1 cellular context compared by ENCODE assay signal in the genomic region with DNA sequence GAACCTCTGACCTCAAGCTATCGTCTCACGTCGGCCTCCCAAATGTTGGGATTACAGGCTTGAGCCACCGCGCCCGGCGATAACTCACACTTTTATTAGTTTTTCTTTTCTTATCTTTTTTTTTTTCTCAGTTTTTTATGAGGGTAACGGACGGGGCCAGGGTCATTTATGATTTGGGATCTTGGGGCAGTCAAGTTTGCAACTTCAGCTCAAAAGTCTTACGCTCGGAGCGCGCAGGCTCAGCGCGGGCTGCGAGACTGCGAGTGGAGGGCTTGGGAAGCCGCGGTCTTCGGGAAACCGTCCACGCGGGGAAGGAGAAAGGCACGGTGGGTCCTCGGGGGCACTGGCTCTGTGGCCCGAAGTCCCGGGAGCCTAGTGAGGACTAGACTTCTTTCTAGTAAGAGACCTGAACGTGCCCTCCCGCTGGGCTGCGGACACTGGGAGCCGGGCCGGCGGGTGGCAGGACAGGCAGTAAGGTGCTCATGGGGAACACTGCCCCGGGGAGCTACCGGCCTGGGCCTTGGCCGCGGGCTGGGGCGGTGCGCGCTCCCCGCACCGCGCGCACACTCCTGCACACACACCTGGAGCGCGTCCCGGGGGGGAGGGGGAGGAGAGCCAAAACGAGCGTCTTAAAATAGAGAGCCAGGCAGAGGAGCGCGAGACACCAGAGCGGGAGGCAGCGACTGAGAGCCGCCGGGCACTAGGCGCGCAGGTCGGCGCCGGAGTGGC.
A peak's percentile ranks its signal among the peaks of the same experiment; 100 is the strongest.
TF ChIP-seq lines count a peak whose summit lies in the region.

No MANE protein-coding gene starts in this region.

TF ChIP-seq in HEK293, 187 proteins besides CTCF, POLR2A, EP300 and RAD21 (continued from another document and continues in another):
- TF ChIP-seq ZEB2 (tag by site-specific recombination; IDR thresholded peaks at IDR 0.05), result peak; percentile 81
- TF ChIP-seq ZXDB (tag by site-specific recombination; IDR thresholded peaks at IDR 0.05), result 0 out of 2 replicates have a peak, but pooled peaks have one; percentile 60
- TF ChIP-seq, protein P1, sequence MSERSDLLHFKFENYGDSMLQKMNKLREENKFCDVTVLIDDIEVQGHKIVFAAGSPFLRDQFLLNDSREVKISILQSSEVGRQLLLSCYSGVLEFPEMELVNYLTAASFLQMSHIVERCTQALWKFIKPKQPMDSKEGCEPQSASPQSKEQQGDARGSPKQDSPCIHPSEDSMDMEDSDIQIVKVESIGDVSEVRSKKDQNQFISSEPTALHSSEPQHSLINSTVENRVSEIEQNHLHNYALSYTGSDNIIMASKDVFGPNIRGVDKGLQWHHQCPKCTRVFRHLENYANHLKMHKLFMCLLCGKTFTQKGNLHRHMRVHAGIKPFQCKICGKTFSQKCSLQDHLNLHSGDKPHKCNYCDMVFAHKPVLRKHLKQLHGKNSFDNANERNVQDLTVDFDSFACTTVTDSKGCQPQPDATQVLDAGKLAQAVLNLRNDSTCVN (tag by site-specific recombination; optimal IDR thresholded peaks at IDR 0.05), result peak; percentile 89
- no peak for TF ChIP-seq KLF10 (tag by site-specific recombination; IDR thresholded peaks at IDR 0.05)
- 0 out of 2 replicates have a peak, but pooled peaks have one; percentile 57 for TF ChIP-seq ZFP37 (tag by site-specific recombination; IDR thresholded peaks at IDR 0.05)
- TF ChIP-seq ZNF560 (tag by site-specific recombination; IDR thresholded peaks at IDR 0.05; ENCODE audit: borderline replicate concordance), result no peak
- TF ChIP-seq ZNF354C (tag by site-specific recombination; IDR thresholded peaks at IDR 0.05; ENCODE audit: borderline replicate concordance, low read depth), result 0 out of 2 replicates have a peak, but pooled peaks have one; percentile 1
- TF ChIP-seq ZNF423 (tag by site-specific recombination; IDR thresholded peaks at IDR 0.05), result peak; percentile 79; the same call in 1 of the 2 replicates
- TF ChIP-seq ZNF529 (tag by site-specific recombination; IDR thresholded peaks at IDR 0.05; ENCODE audit: insufficient replicate concordance), result no peak
- TF ChIP-seq BCL11A (tag by site-specific recombination; IDR thresholded peaks at IDR 0.05; ENCODE audit: low read depth), result 0 out of 2 replicates have a peak, but pooled peaks have one; percentile 16
- TF ChIP-seq ZNF335 (tag by site-specific recombination; conservative IDR thresholded peaks at IDR 0.05), result peak; percentile 86
- peak; percentile 28; the same call in 1 of the 2 replicates for TF ChIP-seq OSR2 (tag by site-specific recombination; IDR thresholded peaks at IDR 0.05)
- TF ChIP-seq GFI1B (tag by site-specific recombination; IDR thresholded peaks at IDR 0.05), result no peak
- peak; percentile 72 for TF ChIP-seq MYNN (tag by site-specific recombination; IDR thresholded peaks at IDR 0.05; ENCODE audit: borderline replicate concordance)
- TF ChIP-seq, protein P2, sequence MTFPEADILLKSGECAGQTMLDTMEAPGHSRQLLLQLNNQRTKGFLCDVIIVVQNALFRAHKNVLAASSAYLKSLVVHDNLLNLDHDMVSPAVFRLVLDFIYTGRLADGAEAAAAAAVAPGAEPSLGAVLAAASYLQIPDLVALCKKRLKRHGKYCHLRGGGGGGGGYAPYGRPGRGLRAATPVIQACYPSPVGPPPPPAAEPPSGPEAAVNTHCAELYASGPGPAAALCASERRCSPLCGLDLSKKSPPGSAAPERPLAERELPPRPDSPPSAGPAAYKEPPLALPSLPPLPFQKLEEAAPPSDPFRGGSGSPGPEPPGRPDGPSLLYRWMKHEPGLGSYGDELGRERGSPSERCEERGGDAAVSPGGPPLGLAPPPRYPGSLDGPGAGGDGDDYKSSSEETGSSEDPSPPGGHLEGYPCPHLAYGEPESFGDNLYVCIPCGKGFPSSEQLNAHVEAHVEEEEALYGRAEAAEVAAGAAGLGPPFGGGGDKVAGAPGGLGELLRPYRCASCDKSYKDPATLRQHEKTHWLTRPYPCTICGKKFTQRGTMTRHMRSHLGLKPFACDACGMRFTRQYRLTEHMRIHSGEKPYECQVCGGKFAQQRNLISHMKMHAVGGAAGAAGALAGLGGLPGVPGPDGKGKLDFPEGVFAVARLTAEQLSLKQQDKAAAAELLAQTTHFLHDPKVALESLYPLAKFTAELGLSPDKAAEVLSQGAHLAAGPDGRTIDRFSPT (tag by site-specific recombination; IDR thresholded peaks at IDR 0.05), result peak; percentile 46; the same call in 1 of the 2 replicates
- 0 out of 2 replicates have a peak, but pooled peaks have one; percentile 13 for TF ChIP-seq ZNF610 (tag by site-specific recombination; IDR thresholded peaks at IDR 0.05; ENCODE audit: borderline replicate concordance)
- no peak for TF ChIP-seq ZNF433 (tag by site-specific recombination; IDR thresholded peaks at IDR 0.05; ENCODE audit: low read depth)
- TF ChIP-seq, protein P3, sequence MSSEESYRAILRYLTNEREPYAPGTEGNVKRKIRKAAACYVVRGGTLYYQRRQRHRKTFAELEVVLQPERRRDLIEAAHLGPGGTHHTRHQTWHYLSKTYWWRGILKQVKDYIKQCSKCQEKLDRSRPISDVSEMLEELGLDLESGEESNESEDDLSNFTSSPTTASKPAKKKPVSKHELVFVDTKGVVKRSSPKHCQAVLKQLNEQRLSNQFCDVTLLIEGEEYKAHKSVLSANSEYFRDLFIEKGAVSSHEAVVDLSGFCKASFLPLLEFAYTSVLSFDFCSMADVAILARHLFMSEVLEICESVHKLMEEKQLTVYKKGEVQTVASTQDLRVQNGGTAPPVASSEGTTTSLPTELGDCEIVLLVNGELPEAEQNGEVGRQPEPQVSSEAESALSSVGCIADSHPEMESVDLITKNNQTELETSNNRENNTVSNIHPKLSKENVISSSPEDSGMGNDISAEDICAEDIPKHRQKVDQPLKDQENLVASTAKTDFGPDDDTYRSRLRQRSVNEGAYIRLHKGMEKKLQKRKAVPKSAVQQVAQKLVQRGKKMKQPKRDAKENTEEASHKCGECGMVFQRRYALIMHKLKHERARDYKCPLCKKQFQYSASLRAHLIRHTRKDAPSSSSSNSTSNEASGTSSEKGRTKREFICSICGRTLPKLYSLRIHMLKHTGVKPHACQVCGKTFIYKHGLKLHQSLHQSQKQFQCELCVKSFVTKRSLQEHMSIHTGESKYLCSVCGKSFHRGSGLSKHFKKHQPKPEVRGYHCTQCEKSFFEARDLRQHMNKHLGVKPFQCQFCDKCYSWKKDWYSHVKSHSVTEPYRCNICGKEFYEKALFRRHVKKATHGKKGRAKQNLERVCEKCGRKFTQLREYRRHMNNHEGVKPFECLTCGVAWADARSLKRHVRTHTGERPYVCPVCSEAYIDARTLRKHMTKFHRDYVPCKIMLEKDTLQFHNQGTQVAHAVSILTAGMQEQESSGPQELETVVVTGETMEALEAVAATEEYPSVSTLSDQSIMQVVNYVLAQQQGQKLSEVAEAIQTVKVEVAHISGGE (tag by site-specific recombination; conservative IDR thresholded peaks at IDR 0.05; ENCODE audit: low read depth), result peak; percentile 58
- peak; percentile 86 for TF ChIP-seq ZNF600 (tag by site-specific recombination; IDR thresholded peaks at IDR 0.05)
- TF ChIP-seq, protein P4, sequence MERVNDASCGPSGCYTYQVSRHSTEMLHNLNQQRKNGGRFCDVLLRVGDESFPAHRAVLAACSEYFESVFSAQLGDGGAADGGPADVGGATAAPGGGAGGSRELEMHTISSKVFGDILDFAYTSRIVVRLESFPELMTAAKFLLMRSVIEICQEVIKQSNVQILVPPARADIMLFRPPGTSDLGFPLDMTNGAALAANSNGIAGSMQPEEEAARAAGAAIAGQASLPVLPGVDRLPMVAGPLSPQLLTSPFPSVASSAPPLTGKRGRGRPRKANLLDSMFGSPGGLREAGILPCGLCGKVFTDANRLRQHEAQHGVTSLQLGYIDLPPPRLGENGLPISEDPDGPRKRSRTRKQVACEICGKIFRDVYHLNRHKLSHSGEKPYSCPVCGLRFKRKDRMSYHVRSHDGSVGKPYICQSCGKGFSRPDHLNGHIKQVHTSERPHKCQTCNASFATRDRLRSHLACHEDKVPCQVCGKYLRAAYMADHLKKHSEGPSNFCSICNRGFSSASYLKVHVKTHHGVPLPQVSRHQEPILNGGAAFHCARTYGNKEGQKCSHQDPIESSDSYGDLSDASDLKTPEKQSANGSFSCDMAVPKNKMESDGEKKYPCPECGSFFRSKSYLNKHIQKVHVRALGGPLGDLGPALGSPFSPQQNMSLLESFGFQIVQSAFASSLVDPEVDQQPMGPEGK (tag by site-specific recombination; IDR thresholded peaks at IDR 0.05), result peak; percentile 62; the same call in 1 of the 2 replicates
- peak; percentile 77 for TF ChIP-seq ZBTB8A (tag by site-specific recombination; IDR thresholded peaks at IDR 0.05)
- peak; percentile 52; the same call in 1 of the 2 replicates for TF ChIP-seq KLF8 (tag by site-specific recombination; IDR thresholded peaks at IDR 0.05)
- TF ChIP-seq, protein P5, sequence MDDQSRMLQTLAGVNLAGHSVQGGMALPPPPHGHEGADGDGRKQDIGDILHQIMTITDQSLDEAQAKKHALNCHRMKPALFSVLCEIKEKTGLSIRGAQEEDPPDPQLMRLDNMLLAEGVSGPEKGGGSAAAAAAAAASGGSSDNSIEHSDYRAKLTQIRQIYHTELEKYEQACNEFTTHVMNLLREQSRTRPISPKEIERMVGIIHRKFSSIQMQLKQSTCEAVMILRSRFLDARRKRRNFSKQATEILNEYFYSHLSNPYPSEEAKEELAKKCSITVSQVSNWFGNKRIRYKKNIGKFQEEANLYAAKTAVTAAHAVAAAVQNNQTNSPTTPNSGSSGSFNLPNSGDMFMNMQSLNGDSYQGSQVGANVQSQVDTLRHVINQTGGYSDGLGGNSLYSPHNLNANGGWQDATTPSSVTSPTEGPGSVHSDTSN (CRISPR knock-in tag; IDR thresholded peaks at IDR 0.05), result no peak
- TF ChIP-seq, protein P6, sequence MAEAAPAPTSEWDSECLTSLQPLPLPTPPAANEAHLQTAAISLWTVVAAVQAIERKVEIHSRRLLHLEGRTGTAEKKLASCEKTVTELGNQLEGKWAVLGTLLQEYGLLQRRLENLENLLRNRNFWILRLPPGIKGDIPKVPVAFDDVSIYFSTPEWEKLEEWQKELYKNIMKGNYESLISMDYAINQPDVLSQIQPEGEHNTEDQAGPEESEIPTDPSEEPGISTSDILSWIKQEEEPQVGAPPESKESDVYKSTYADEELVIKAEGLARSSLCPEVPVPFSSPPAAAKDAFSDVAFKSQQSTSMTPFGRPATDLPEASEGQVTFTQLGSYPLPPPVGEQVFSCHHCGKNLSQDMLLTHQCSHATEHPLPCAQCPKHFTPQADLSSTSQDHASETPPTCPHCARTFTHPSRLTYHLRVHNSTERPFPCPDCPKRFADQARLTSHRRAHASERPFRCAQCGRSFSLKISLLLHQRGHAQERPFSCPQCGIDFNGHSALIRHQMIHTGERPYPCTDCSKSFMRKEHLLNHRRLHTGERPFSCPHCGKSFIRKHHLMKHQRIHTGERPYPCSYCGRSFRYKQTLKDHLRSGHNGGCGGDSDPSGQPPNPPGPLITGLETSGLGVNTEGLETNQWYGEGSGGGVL (tag by site-specific recombination; IDR thresholded peaks at IDR 0.05), result peak; percentile 23; the same call in 1 of the 2 replicates
- 0 out of 2 replicates have a peak, but pooled peaks have one; percentile 2 for TF ChIP-seq SP2 (tag by site-specific recombination; IDR thresholded peaks at IDR 0.05)
- TF ChIP-seq, protein P7, sequence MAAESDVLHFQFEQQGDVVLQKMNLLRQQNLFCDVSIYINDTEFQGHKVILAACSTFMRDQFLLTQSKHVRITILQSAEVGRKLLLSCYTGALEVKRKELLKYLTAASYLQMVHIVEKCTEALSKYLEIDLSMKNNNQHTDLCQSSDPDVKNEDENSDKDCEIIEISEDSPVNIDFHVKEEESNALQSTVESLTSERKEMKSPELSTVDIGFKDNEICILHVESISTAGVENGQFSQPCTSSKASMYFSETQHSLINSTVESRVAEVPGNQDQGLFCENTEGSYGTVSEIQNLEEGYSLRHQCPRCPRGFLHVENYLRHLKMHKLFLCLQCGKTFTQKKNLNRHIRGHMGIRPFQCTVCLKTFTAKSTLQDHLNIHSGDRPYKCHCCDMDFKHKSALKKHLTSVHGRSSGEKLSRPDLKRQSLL (tag by site-specific recombination; IDR thresholded peaks at IDR 0.05), result 0 out of 2 replicates have a peak, but pooled peaks have one; percentile 41
- TF ChIP-seq ZNF792 (tag by site-specific recombination; IDR thresholded peaks at IDR 0.05), result no peak; the same call in 1 of the 2 replicates
- peak; percentile 86 for TF ChIP-seq ZIC2 (tag by site-specific recombination; IDR thresholded peaks at IDR 0.05)
- TF ChIP-seq ZNF394 (tag by site-specific recombination; IDR thresholded peaks at IDR 0.05; ENCODE audit: borderline replicate concordance), result no peak
- no peak for TF ChIP-seq ZNF311 (tag by site-specific recombination; IDR thresholded peaks at IDR 0.05; ENCODE audit: borderline replicate concordance)
- TF ChIP-seq, protein P8, sequence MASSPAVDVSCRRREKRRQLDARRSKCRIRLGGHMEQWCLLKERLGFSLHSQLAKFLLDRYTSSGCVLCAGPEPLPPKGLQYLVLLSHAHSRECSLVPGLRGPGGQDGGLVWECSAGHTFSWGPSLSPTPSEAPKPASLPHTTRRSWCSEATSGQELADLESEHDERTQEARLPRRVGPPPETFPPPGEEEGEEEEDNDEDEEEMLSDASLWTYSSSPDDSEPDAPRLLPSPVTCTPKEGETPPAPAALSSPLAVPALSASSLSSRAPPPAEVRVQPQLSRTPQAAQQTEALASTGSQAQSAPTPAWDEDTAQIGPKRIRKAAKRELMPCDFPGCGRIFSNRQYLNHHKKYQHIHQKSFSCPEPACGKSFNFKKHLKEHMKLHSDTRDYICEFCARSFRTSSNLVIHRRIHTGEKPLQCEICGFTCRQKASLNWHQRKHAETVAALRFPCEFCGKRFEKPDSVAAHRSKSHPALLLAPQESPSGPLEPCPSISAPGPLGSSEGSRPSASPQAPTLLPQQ (tag by site-specific recombination; IDR thresholded peaks at IDR 0.05), result 0 out of 2 replicates have a peak, but pooled peaks have one; percentile 11
- TF ChIP-seq GLIS1 (tag by site-specific recombination; IDR thresholded peaks at IDR 0.05), result peak; percentile 50; the same call in 1 of the 2 replicates
- TF ChIP-seq GLIS2 (tag by site-specific recombination; IDR thresholded peaks at IDR 0.05), result peak; percentile 87
- 0 out of 2 replicates have a peak, but pooled peaks have one; percentile 21 for TF ChIP-seq ZFHX2 (tag by site-specific recombination; conservative IDR thresholded peaks at IDR 0.05)
- TF ChIP-seq ZNF133 (tag by site-specific recombination; IDR thresholded peaks at IDR 0.05), result no peak
- TF ChIP-seq ZNF76 (tag by site-specific recombination; IDR thresholded peaks at IDR 0.05; ENCODE audit: borderline replicate concordance, low read depth), result peak; percentile 35; the same call in 1 of the 2 replicates
- 0 out of 2 replicates have a peak, but pooled peaks have one; percentile 21 for TF ChIP-seq IKZF3 (tag by site-specific recombination; IDR thresholded peaks at IDR 0.05)
